ENCODE assay signal across 8 cellular contexts in genomic region chr11:129992161-129992944, GRCh38. TPM values are rescaled to one million over a fixed set of nuclear protein-coding genes. Genes with fewer than 3 reads are reported as not detected.
DNase-seq lines count a peak whose midpoint lies in the region; ATAC-seq and TF ChIP-seq lines count a peak whose summit lies in the region.

No MANE protein-coding gene starts in this region.

- H3K4me3 Mint-ChIP-seq in activated naive CD4-positive, alpha-beta T cell treated with anti-CD3 and anti-CD28 coated beads, Interleukin-2, amount 10 ng/mL, durations not matched to agents 7 days and 5 days, result no peak overlapping the region
- H3K4me3 Mint-ChIP-seq in stimulated activated naive B cell treated with anti-CD40 and anti-IgM and Interleukin-4, amounts not matched to agents 10 μg/mL and 1 μg/mL and 100 μg/mL, for 72 hours, result no peak overlapping the region

- ATAC-seq in Right ventricle myocardium inferior, result peak; percentile 54
- peak; percentile 55 for ATAC-seq in HG03439 (IDR thresholded peaks at IDR 0.05; ENCODE audit: unreplicated experiment)
- peak; percentile 71 to 82 for ATAC-seq in stimulated activated naive B cell treated with anti-CD40 and anti-IgM and Interleukin-4, amounts not matched to agents 10 μg/mL and 1 μg/mL and 100 μg/mL, for 72 hours (replicated peaks)
- ATAC-seq in HG03457 (IDR thresholded peaks at IDR 0.05; ENCODE audit: unreplicated experiment), result no peak

- peaks cover 0 to 25% of the 10 kb centered on the region in 2 donors for H3K4me1 ChIP-seq in right atrium auricular region

- intact Hi-C loops in Right ventricle myocardium inferior (cut with DNase I), result no loop called here

- peak in 1 of 2 donors; percentile 37 for TF ChIP-seq CTCF in right atrium auricular region (IDR thresholded peaks at IDR 0.05)

- H3K27ac ChIP-seq in right atrium auricular region, result no peak overlapping the region

- H3K27ac Mint-ChIP-seq in activated naive CD4-positive, alpha-beta T cell treated with anti-CD3 and anti-CD28 coated beads, Interleukin-2, amount 10 ng/mL, durations not matched to agents 7 days and 5 days, result no peak overlapping the region
- H3K27ac Mint-ChIP-seq in stimulated activated naive B cell treated with anti-CD40 and anti-IgM and Interleukin-4, amounts not matched to agents 10 μg/mL and 1 μg/mL and 100 μg/mL, for 72 hours, result no peak overlapping the region

- no peak overlapping the region for H3K4me3 ChIP-seq in right atrium auricular region

- no peaks in the 10 kb centered on the region for H3K36me3 ChIP-seq in right atrium auricular region

- DNase-seq in Right ventricle myocardium inferior (ENCODE audit: missing footprints), result no peak
- DNase-seq in right atrium auricular region (ENCODE audit: low spot score), result no peak
- DNase-seq in NCI-H774 (lab: John Stamatoyannopoulos, UW), result peak; percentile 77
- DNase-seq in activated naive CD4-positive, alpha-beta T cell treated with anti-CD3 and anti-CD28 coated beads, Interleukin-2, amount 10 ng/mL, durations not matched to agents 7 days and 5 days, result peak; percentile 58
- DNase-seq in iPS-NIHi11 (ENCODE audit: low spot score), result peak; percentile 69
- DNase-seq in stimulated activated naive B cell treated with anti-CD40 and anti-IgM and Interleukin-4, amounts not matched to agents 10 μg/mL and 1 μg/mL and 100 μg/mL, for 72 hours, result peak; percentile 16

- no peaks in the 10 kb centered on the region for H3K27me3 ChIP-seq in right atrium auricular region

- H3K4me1 Mint-ChIP-seq in activated naive CD4-positive, alpha-beta T cell treated with anti-CD3 and anti-CD28 coated beads, Interleukin-2, amount 10 ng/mL, durations not matched to agents 7 days and 5 days, result peaks cover 6% of the 10 kb centered on the region
- peaks cover 3 to 10% of the 10 kb centered on the region in 2 donors for H3K4me1 Mint-ChIP-seq in stimulated activated naive B cell treated with anti-CD40 and anti-IgM and Interleukin-4, amounts not matched to agents 10 μg/mL and 1 μg/mL and 100 μg/mL, for 72 hours

- H3K27me3 Mint-ChIP-seq in activated naive CD4-positive, alpha-beta T cell treated with anti-CD3 and anti-CD28 coated beads, Interleukin-2, amount 10 ng/mL, durations not matched to agents 7 days and 5 days, result no peaks in the 10 kb centered on the region
- no peaks in the 10 kb centered on the region for H3K27me3 Mint-ChIP-seq in stimulated activated naive B cell treated with anti-CD40 and anti-IgM and Interleukin-4, amounts not matched to agents 10 μg/mL and 1 μg/mL and 100 μg/mL, for 72 hours

- H3K36me3 Mint-ChIP-seq in activated naive CD4-positive, alpha-beta T cell treated with anti-CD3 and anti-CD28 coated beads, Interleukin-2, amount 10 ng/mL, durations not matched to agents 7 days and 5 days, result peaks cover 9% of the 10 kb centered on the region
- peaks cover 8 to 13% of the 10 kb centered on the region in 2 donors for H3K36me3 Mint-ChIP-seq in stimulated activated naive B cell treated with anti-CD40 and anti-IgM and Interleukin-4, amounts not matched to agents 10 μg/mL and 1 μg/mL and 100 μg/mL, for 72 hours

- CTCF ChIA-PET in activated naive CD4-positive, alpha-beta T cell treated with anti-CD3 and anti-CD28 coated beads, Interleukin-2, amount 10 ng/mL, durations not matched to agents 7 days and 5 days (lab: Charles Lee), result interaction anchor here (0.7 to 1.7 kb wide), 15 partner anchors 9 to 1254 kb away, joined by 3 to 7 read pairs (median 3); no protein-coding TSS in a partner anchor

- H3K9me3 Mint-ChIP-seq in activated naive CD4-positive, alpha-beta T cell treated with anti-CD3 and anti-CD28 coated beads, Interleukin-2, amount 10 ng/mL, durations not matched to agents 7 days and 5 days, result no peaks in the 10 kb centered on the region
- no peaks in the 10 kb centered on the region for H3K9me3 Mint-ChIP-seq in stimulated activated naive B cell treated with anti-CD40 and anti-IgM and Interleukin-4, amounts not matched to agents 10 μg/mL and 1 μg/mL and 100 μg/mL, for 72 hours

- no peaks in the 10 kb centered on the region for H3K9me3 ChIP-seq in right atrium auricular region

RNA-seq across cellular contexts. Expression of gene PRDM10, which starts 10.3 kb away (rescaled TPM):
- 6.6 TPM for total RNA-seq in Right ventricle myocardium inferior
- 1 to 10 TPM; 4.3 TPM for total RNA-seq in right atrium auricular region

Comparison
In these comparisons a context has a peak if more than half of its experiments do, and no peak if none do; other contexts are left out.
1. DNase-seq: peak in NCI-H774 (single experiment), activated naive CD4-positive, alpha-beta T cell treated with anti-CD3 and anti-CD28 coated beads, Interleukin-2, amount 10 ng/mL, durations not matched to agents 7 days and 5 days (single experiment), iPS-NIHi11 (single experiment) and stimulated activated naive B cell treated with anti-CD40 and anti-IgM and Interleukin-4, amounts not matched to agents 10 μg/mL and 1 μg/mL and 100 μg/mL, for 72 hours (single experiment); none in Right ventricle myocardium inferior (single experiment) and right atrium auricular region (single experiment).